In the genomic region with DNA sequence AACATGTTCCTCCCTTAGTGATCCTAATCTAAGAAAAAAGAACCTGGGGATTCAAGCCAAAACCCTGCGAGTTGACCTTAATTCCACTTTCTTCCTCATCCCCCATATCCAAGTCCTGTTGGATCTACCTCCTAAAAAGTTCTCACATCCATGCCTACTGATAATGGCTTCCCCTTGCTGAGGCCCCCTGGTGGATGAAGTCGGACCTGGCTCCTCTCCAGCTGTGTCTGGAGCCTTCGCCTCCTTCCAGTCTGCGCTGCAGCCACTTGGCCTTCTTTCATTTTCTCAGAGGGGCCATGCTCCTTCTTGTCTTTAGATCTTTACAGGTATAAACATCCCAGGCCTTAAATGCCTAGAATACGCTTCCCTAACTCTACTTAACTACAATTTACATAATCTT, we compare ENCODE assay signal across 8 cellular contexts. TPM values are rescaled to one million over a fixed set of nuclear protein-coding genes. Genes with fewer than 3 reads are reported as not detected.
DNase-seq lines count a peak whose midpoint lies in the region; ATAC-seq, FAIRE-seq and TF ChIP-seq lines count a peak whose summit lies in the region.

No MANE protein-coding gene starts in this region.

- TF ChIP-seq RAD21 in A549 (conservative IDR thresholded peaks at IDR 0.05 in 1 of 2, IDR thresholded peaks at IDR 0.05 in 1 of 2), result peak; percentile 56 to 63

- CTCF ChIA-PET in A549 (lab: Yijun Ruan, JAX), result interaction anchor here (0.8 to 3.0 kb wide), 9 partner anchors 8 to 325 kb away, joined by 3 to 11 read pairs (median 4); partner anchors contain the start of gene PDE1C

- peak; percentile 58 to 78 for DNase-seq in A549 (ENCODE audit: low read depth in 1 of 2, low spot score in 1 of 2)
- DNase-seq in ELR (ENCODE audit: low read depth), result peak; percentile 74
- no peak for DNase-seq in MM.1S
- peak; percentile 31 to 69 (median 47) for DNase-seq in body of pancreas
- peak; percentile 48 to 56 for DNase-seq in lung microvascular endothelial cell (ENCODE audit: low read depth in 2 of 2)
- no peak for DNase-seq in HuH-7.5 (ENCODE audit: low spot score)

- POLR2A ChIA-PET in A549 (lab: Yijun Ruan, JAX), result no interaction called here

- peak overlapping the region; percentile 3; the same call in 1 of the 3 replicates for H3K4me2 ChIP-seq in A549
- no peak overlapping the region for H3K4me2 ChIP-seq in MM.1S (ENCODE audit: low read depth, low read length)

- H3F3A ChIP-seq in MM.1S (ENCODE audit: insufficient read depth, low read length), result no peaks in the 10 kb centered on the region

- intact Hi-C loops in body of pancreas (cut with DNase I), result no loop called here

- no peak overlapping the region for H3K9ac ChIP-seq in MM.1S (ENCODE audit: low read length)

- H3K36me3 ChIP-seq in MM.1S (replicated peaks; ENCODE audit: insufficient read depth, low read length) (no peaks in the 10 kb centered on the region), body of pancreas (replicated peaks in 1 of 2; ENCODE audit: insufficient read depth in 1 of 2, low read depth in 2 of 2) (no peaks in the 10 kb centered on the region)

- no peak for FAIRE-seq in A549 (lab: Jason Lieb, UNC)

- no peak for TF ChIP-seq EP300 in A549 (IDR thresholded peaks at IDR 0.05)

- TF ChIP-seq POLR2A in A549 (IDR thresholded peaks at IDR 0.05; ENCODE audit: low read length) (no peak), body of pancreas (IDR thresholded peaks at IDR 0.05) (no peak)

- peak overlapping the region in 1 of 2 experiments; percentile 27; a peak in 2 of 6 replicates for H3K27ac ChIP-seq in A549
- H3K27ac ChIP-seq in MM.1S (ENCODE audit: low read length), result no peak overlapping the region
- H3K27ac ChIP-seq in body of pancreas, result no peak overlapping the region

- peaks cover 39% of the 10 kb centered on the region for H3K4me1 ChIP-seq in A549
- no peaks in the 10 kb centered on the region for H3K4me1 ChIP-seq in MM.1S (ENCODE audit: low read length)
- H3K4me1 ChIP-seq in body of pancreas, result peaks cover 12% of the 10 kb centered on the region

- H3K9me3 ChIP-seq in A549, result no peaks in the 10 kb centered on the region
- no peaks in the 10 kb centered on the region for H3K9me3 ChIP-seq in MM.1S (replicated peaks; ENCODE audit: insufficient read depth, low read length)
- no peaks in the 10 kb centered on the region for H3K9me3 ChIP-seq in body of pancreas

- no peaks in the 10 kb centered on the region for H3K9me2 ChIP-seq in MM.1S (replicated peaks; ENCODE audit: insufficient read depth, low read length)

- TF ChIP-seq CTCF in A549 (IDR thresholded peaks at IDR 0.05) (peak; percentile 51; the same call in 2 of the 3 replicates), MM.1S (IDR thresholded peaks at IDR 0.05; ENCODE audit: low read length) (peak; percentile 46), body of pancreas (IDR thresholded peaks at IDR 0.05) (peak in 6 of 7 experiments; percentile 10 to 45 (median 36))

- no peak overlapping the region for H3K4me3 ChIP-seq in A549
- no peak overlapping the region for H3K4me3 ChIP-seq in MM.1S (ENCODE audit: low read length)
- H3K4me3 ChIP-seq in body of pancreas, result no peak overlapping the region

- ATAC-seq in A549 (peak; percentile 72 to 88; a peak in 4 of 6 replicates), body of pancreas (no peak), GM19324 (IDR thresholded peaks at IDR 0.05; ENCODE audit: low FRiP score, unreplicated experiment) (no peak), GM19351 (IDR thresholded peaks at IDR 0.05; ENCODE audit: unreplicated experiment) (no peak)

- no peaks in the 10 kb centered on the region for H3K79me2 ChIP-seq in MM.1S (ENCODE audit: low read length)

- no peak overlapping the region for H2AFZ ChIP-seq in MM.1S (ENCODE audit: low read length)

- H4K20me1 ChIP-seq in MM.1S (ENCODE audit: insufficient read depth, low read length), result no peaks in the 10 kb centered on the region

- WGBS in A549 (ENCODE audit: missing lambda C conversion rate), result 60% methylated on average over 5 of the region's 5 CpGs
- WGBS in body of pancreas, 2 donors, result 61 to 66% methylated on average over 5 of the region's 5 CpGs

- H3K27me3 ChIP-seq in MM.1S (replicated peaks; ENCODE audit: insufficient read depth, low read length) (no peaks in the 10 kb centered on the region), body of pancreas (no peaks in the 10 kb centered on the region)

TF ChIP-seq in A549, 52 proteins besides CTCF, POLR2A, EP300 and RAD21:
- TF ChIP-seq RARB (CRISPR knock-in tag; IDR thresholded peaks at IDR 0.05), result no peak
- TF ChIP-seq KDM1A (IDR thresholded peaks at IDR 0.05; ENCODE audit: low read depth), result no peak
- TF ChIP-seq SMC3 (IDR thresholded peaks at IDR 0.05), result peak; percentile 63; the same call in 2 of the 3 replicates
- TF ChIP-seq, protein P1, sequence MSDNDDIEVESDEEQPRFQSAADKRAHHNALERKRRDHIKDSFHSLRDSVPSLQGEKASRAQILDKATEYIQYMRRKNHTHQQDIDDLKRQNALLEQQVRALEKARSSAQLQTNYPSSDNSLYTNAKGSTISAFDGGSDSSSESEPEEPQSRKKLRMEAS (IDR thresholded peaks at IDR 0.05), result 0 out of 2 replicates have a peak, but pooled peaks have one; percentile 40
- TF ChIP-seq JUN (IDR thresholded peaks at IDR 0.05), result no peak
- TF ChIP-seq, protein P2, sequence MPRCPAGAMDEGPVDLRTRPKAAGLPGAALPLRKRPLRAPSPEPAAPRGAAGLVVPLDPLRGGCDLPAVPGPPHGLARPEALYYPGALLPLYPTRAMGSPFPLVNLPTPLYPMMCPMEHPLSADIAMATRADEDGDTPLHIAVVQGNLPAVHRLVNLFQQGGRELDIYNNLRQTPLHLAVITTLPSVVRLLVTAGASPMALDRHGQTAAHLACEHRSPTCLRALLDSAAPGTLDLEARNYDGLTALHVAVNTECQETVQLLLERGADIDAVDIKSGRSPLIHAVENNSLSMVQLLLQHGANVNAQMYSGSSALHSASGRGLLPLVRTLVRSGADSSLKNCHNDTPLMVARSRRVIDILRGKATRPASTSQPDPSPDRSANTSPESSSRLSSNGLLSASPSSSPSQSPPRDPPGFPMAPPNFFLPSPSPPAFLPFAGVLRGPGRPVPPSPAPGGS (IDR thresholded peaks at IDR 0.05), result no peak

RNA-seq across cellular contexts. Expression of gene PDE1C, which starts 8.1 kb away (rescaled TPM):
- polyA plus RNA-seq in A549 (2011; rRNA removed) (11.0 and 17.0 TPM in 2 replicates), A549 (2017; fragmentation: RNase III; extraction: RNeasy Plus Mini Kit Qiagen cat#74134 plus additional on column Dnase treatment) (8.0 to 8.5 TPM (median 8.1 TPM) in 3 replicates)
- 3.2 and 3.6 TPM in 2 replicates for polyA plus RNA-seq in A549 (2012; cell fraction: cytosol; rRNA removed)
- polyA plus RNA-seq in A549 (2012; cell fraction: nucleus; rRNA removed), result 6.1 and 10.4 TPM in 2 replicates
- 42.7 and 54.3 TPM in 2 replicates for polyA minus RNA-seq in A549 (2011; rRNA and poly(A)+ RNA removed)
- total RNA-seq in body of pancreas (1 to 10 TPM; 1.8 to 4.9 TPM), lung microvascular endothelial cell (under 0.01 and 0.22 TPM in 2 replicates)

Comparison
In these comparisons a context has a peak if more than half of its experiments do, and no peak if none do; other contexts are left out.
1. ATAC-seq: peak in A549 (2 of 2); none in body of pancreas (single experiment), GM19324 (single experiment) and GM19351 (single experiment).
2. DNase-seq: peak in A549 (2 of 2), ELR (single experiment), body of pancreas (4 of 4) and lung microvascular endothelial cell (2 of 2); none in MM.1S (single experiment) and HuH-7.5 (single experiment).
3. Peak in every context shown above with its lines, with median percentiles within 50 percentile points of each other: CTCF ChIP-seq.